27 cellular contexts compared by ENCODE assay signal in genomic region chr3:112736386-112736785, GRCh38.
DNase-seq lines count a peak whose midpoint lies in the region; ATAC-seq, FAIRE-seq and TF ChIP-seq lines count a peak whose summit lies in the region.
"Had no signal": no experiment of that assay in that cellular context is flagged by ENCODE, and none has a peak within 500 bp of the region (broad histone marks: within the 10 kb centered on the region; RNA-seq: fewer than 3 reads in every experiment).

No MANE protein-coding gene starts in this region.

- H3K27me3 ChIP-seq in CD4-positive, CD25-positive, alpha-beta regulatory T cell (ENCODE audit: control insufficient read depth, insufficient read depth, low read length): no peaks in the 10 kb centered on the region
- H3K27me3 ChIP-seq in SJCRH30: no peaks in the 10 kb centered on the region
- H3K27me3 ChIP-seq: adrenal gland, breast epithelium, colonic mucosa, thyroid gland had no signal

- H3K4me3 ChIP-seq in A549: no peak overlapping the region
- no peak overlapping the region for H3K4me3 ChIP-seq in CD4-positive, CD25-positive, alpha-beta regulatory T cell (ENCODE audit: low read depth, low read length)
- no peak overlapping the region for H3K4me3 ChIP-seq in SJCRH30
- H3K4me3 ChIP-seq: adrenal gland, breast epithelium, colonic mucosa, GM12878, skin epidermis, thyroid gland had no signal

- TF ChIP-seq CTCF in A549 (IDR thresholded peaks at IDR 0.05): no peak
- TF ChIP-seq CTCF in glutamatergic neuron (IDR thresholded peaks at IDR 0.05; ENCODE audit: partially characterized antibody, unreplicated experiment): no peak

- H3K27ac Mint-ChIP-seq in CD4-positive, CD25-positive, alpha-beta regulatory T cell: peak overlapping the region in 2 of 3 donors; percentile 6 to 23
- H3K27ac Mint-ChIP-seq in activated CD4-positive, alpha-beta memory T cell treated with anti-CD3 and anti-CD28 coated beads, Interleukin-2, amount 10 ng/mL, durations not matched to agents 7 days and 5 days: peak overlapping the region; percentile 78
- H3K27ac Mint-ChIP-seq in glutamatergic neuron (ENCODE audit: unreplicated experiment): peak overlapping the region; percentile 79
- H3K27ac Mint-ChIP-seq: endodermal cell, HFFc6 had no signal

- H3K36me3 ChIP-seq in CD4-positive, CD25-positive, alpha-beta regulatory T cell (ENCODE audit: control insufficient read depth, insufficient read depth, low read length): no peaks in the 10 kb centered on the region
- no peaks in the 10 kb centered on the region for H3K36me3 ChIP-seq in SJCRH30
- H3K36me3 ChIP-seq: adrenal gland, breast epithelium, colonic mucosa, thyroid gland had no signal

- 90% methylated on average over 5 of the region's 5 CpGs for WGBS in A549 (ENCODE audit: missing lambda C conversion rate)

- H3K27me3 Mint-ChIP-seq in CD4-positive, CD25-positive, alpha-beta regulatory T cell: no peaks in the 10 kb centered on the region
- no peaks in the 10 kb centered on the region for H3K27me3 Mint-ChIP-seq in activated CD4-positive, alpha-beta memory T cell treated with anti-CD3 and anti-CD28 coated beads, Interleukin-2, amount 10 ng/mL, durations not matched to agents 7 days and 5 days
- H3K27me3 Mint-ChIP-seq in glutamatergic neuron (ENCODE audit: unreplicated experiment): peaks cover 2% of the 10 kb centered on the region

- H3K9me3 ChIP-seq in A549 (no peaks in the 10 kb centered on the region), SJCRH30 (replicated peaks) (no peaks in the 10 kb centered on the region)
- no peaks in the 10 kb centered on the region for H3K9me3 ChIP-seq in CD4-positive, CD25-positive, alpha-beta regulatory T cell (ENCODE audit: control insufficient read depth in 2 of 2, low read length in 2 of 2)
- H3K9me3 ChIP-seq: adrenal gland, breast epithelium, colonic mucosa, thyroid gland had no signal

- H3K36me3 Mint-ChIP-seq in CD4-positive, CD25-positive, alpha-beta regulatory T cell: no peaks in the 10 kb centered on the region
- H3K36me3 Mint-ChIP-seq in activated CD4-positive, alpha-beta memory T cell treated with anti-CD3 and anti-CD28 coated beads, Interleukin-2, amount 10 ng/mL, durations not matched to agents 7 days and 5 days (ENCODE audit: low read depth): peaks cover 3% of the 10 kb centered on the region
- H3K36me3 Mint-ChIP-seq in glutamatergic neuron (ENCODE audit: unreplicated experiment): no peaks in the 10 kb centered on the region

- no peak for DNase-seq in A549 (ENCODE audit: low read depth in 1 of 2, low spot score in 1 of 2)
- DNase-seq in CD4-positive, CD25-positive, alpha-beta regulatory T cell: no peak
- DNase-seq in activated CD4-positive, alpha-beta memory T cell treated with anti-CD3 and anti-CD28 coated beads, Interleukin-2, amount 10 ng/mL, durations not matched to agents 7 days and 5 days: no peak
- no peak for DNase-seq in glutamatergic neuron
- no peak for DNase-seq in SJCRH30
- no peak for DNase-seq in HUDEP-2 (lab: John Stamatoyannopoulos, UW; ENCODE audit: unreplicated experiment in 76 of 76)
- DNase-seq: activated CD4-positive, alpha-beta T cell treated with anti-CD3 and anti-CD28 coated beads for 48 hours; activated T-cell treated with anti-CD3 and anti-CD28 coated beads, Interleukin-2, amount 50 U/mL, for 1 hour; adrenal gland; colonic mucosa; COR-L47; DMS79 treated with DMSO at 0.1 percent for 48 hours; endodermal cell; HFFc6; mammary epithelial cell; MV-4-11; NCI-H1694 treated with DMSO at 0.1 percent for 48 hours; NCI-H526 treated with DMSO at 0.1 percent for 48 hours; stimulated activated CD4-positive, alpha-beta T cell treated with anti-CD3 and anti-CD28 coated beads, Interleukin-2, amount 100 ng/mL, for 24 hours; stimulated activated naive CD4-positive, alpha-beta T cell treated with Interleukin-2 at 50 U/mL for 16 hours; SW 1271; thyroid gland had no signal

- no peak for TF ChIP-seq POLR2A in A549 (IDR thresholded peaks at IDR 0.05; ENCODE audit: low read length)

- peaks cover 35% of the 10 kb centered on the region for H3K4me1 ChIP-seq in A549
- H3K4me1 ChIP-seq in CD4-positive, CD25-positive, alpha-beta regulatory T cell (ENCODE audit: control insufficient read depth, insufficient read depth, low read length, poor library complexity, severe bottlenecking): peaks cover 28% of the 10 kb centered on the region
- no peaks in the 10 kb centered on the region for H3K4me1 ChIP-seq in SJCRH30
- H3K4me1 ChIP-seq: adrenal gland, breast epithelium, colonic mucosa had no signal

- CTCF ChIA-PET in A549 (lab: Yijun Ruan, JAX): interaction anchor here (0.9 to 6.2 kb wide), 11 partner anchors 21 to 243 kb away, joined by 3 to 101 read pairs (median 11); partner anchors contain the start of gene CCDC80
- CTCF ChIA-PET in activated CD4-positive, alpha-beta memory T cell treated with anti-CD3 and anti-CD28 coated beads, Interleukin-2, amount 10 ng/mL, durations not matched to agents 7 days and 5 days (lab: Charles Lee): interaction anchor here (0.8 to 5.8 kb wide), 12 partner anchors 9 to 282 kb away, joined by 3 to 88 read pairs (median 6); partner anchors contain the start of gene CD200R1

- no peak for TF ChIP-seq EP300 in A549 (IDR thresholded peaks at IDR 0.05)

- no peak for FAIRE-seq in A549 (lab: Jason Lieb, UNC)
- FAIRE-seq: GM12878 had no signal

- H3K4me3 Mint-ChIP-seq in CD4-positive, CD25-positive, alpha-beta regulatory T cell: no peak overlapping the region
- H3K4me3 Mint-ChIP-seq in activated CD4-positive, alpha-beta memory T cell treated with anti-CD3 and anti-CD28 coated beads, Interleukin-2, amount 10 ng/mL, durations not matched to agents 7 days and 5 days: no peak overlapping the region
- H3K4me3 Mint-ChIP-seq in glutamatergic neuron (ENCODE audit: unreplicated experiment): peak overlapping the region; percentile 35
- H3K4me3 Mint-ChIP-seq: endodermal cell, HFFc6 had no signal

- POLR2A ChIA-PET in A549 (lab: Yijun Ruan, JAX): interaction anchor here (2.4 kb wide), 1 partner anchor 78 kb away, joined by 12 read pairs; no protein-coding TSS in a partner anchor
- POLR2A ChIA-PET in activated CD4-positive, alpha-beta memory T cell treated with anti-CD3 and anti-CD28 coated beads, Interleukin-2, amount 10 ng/mL, durations not matched to agents 7 days and 5 days (lab: Charles Lee): interaction anchor here (0.6 to 2.7 kb wide), 7 partner anchors 60 to 444 kb away, joined by 3 to 11 read pairs (median 4); partner anchors contain the start of genes ATG3, CD200R1 and SLC35A5

- TF ChIP-seq RAD21 in A549 (conservative IDR thresholded peaks at IDR 0.05 in 1 of 2, IDR thresholded peaks at IDR 0.05 in 1 of 2): no peak

- no peak for ATAC-seq in A549
- no peak for ATAC-seq in CD4-positive, CD25-positive, alpha-beta regulatory T cell (ENCODE audit: low read depth in 2 of 2)
- ATAC-seq in GM18511 (IDR thresholded peaks at IDR 0.05; ENCODE audit: unreplicated experiment): no peak

- H3K27ac ChIP-seq in A549: peak overlapping the region; percentile 70 to 82; a peak in 5 of 6 replicates
- H3K27ac ChIP-seq in CD4-positive, CD25-positive, alpha-beta regulatory T cell (ENCODE audit: insufficient read depth, low read length, poor library complexity, severe bottlenecking): no peak overlapping the region
- H3K27ac ChIP-seq in SJCRH30: no peak overlapping the region
- H3K27ac ChIP-seq: adrenal gland, breast epithelium, colonic mucosa, KMS-11, thyroid gland had no signal

- H3K4me1 Mint-ChIP-seq in CD4-positive, CD25-positive, alpha-beta regulatory T cell: peaks cover 13 to 40% (median 21%) of the 10 kb centered on the region in 4 donors
- peaks cover 64% of the 10 kb centered on the region for H3K4me1 Mint-ChIP-seq in activated CD4-positive, alpha-beta memory T cell treated with anti-CD3 and anti-CD28 coated beads, Interleukin-2, amount 10 ng/mL, durations not matched to agents 7 days and 5 days
- H3K4me1 Mint-ChIP-seq in glutamatergic neuron (ENCODE audit: low read depth, unreplicated experiment): peaks cover 13% of the 10 kb centered on the region

- H3K4me2 ChIP-seq in A549: no peak overlapping the region
- H3K4me2 ChIP-seq: KMS-11 had no signal

- H3K9me3 Mint-ChIP-seq in CD4-positive, CD25-positive, alpha-beta regulatory T cell: no peaks in the 10 kb centered on the region
- no peaks in the 10 kb centered on the region for H3K9me3 Mint-ChIP-seq in activated CD4-positive, alpha-beta memory T cell treated with anti-CD3 and anti-CD28 coated beads, Interleukin-2, amount 10 ng/mL, durations not matched to agents 7 days and 5 days
- no peaks in the 10 kb centered on the region for H3K9me3 Mint-ChIP-seq in glutamatergic neuron (ENCODE audit: unreplicated experiment)
- H3K9me3 Mint-ChIP-seq: endodermal cell, HFFc6 had no signal

TF ChIP-seq in A549, 52 proteins besides CTCF, POLR2A, EP300 and RAD21:
- no peak for TF ChIP-seq EHMT2 (IDR thresholded peaks at IDR 0.05; ENCODE audit: low read depth)
- TF ChIP-seq ATOH8 (CRISPR knock-in tag; IDR thresholded peaks at IDR 0.05; ENCODE audit: low read depth): no peak
- no peak for TF ChIP-seq HES2 (IDR thresholded peaks at IDR 0.05)
- no peak for TF ChIP-seq NR3C1 (IDR thresholded peaks at IDR 0.05)
TF ChIP-seq in A549: peak in this region for 0.

Comparison
In these comparisons a context has a peak if more than half of its experiments do, and no peak if none do; other contexts are left out.
1. H3K27ac ChIP-seq: peak in A549 (2 of 2); none in CD4-positive, CD25-positive, alpha-beta regulatory T cell (single experiment) and SJCRH30 (single experiment).
2. H3K27ac Mint-ChIP-seq: peak in every context shown above with its lines; median percentile 79 in glutamatergic neuron; 78 in activated CD4-positive, alpha-beta memory T cell treated with anti-CD3 and anti-CD28 coated beads, Interleukin-2, amount 10 ng/mL, durations not matched to agents 7 days and 5 days; 14 in CD4-positive, CD25-positive, alpha-beta regulatory T cell.